In genomic region chr17:17360087-17360730, GRCh38 we compare ENCODE assay signal across 30 cellular contexts.
"Had no signal": no experiment of that assay in that cellular context is flagged by ENCODE, and none has a peak within 500 bp of the region (broad histone marks: within the 10 kb centered on the region; RNA-seq: fewer than 3 reads in every experiment).

No MANE protein-coding gene starts in this region.

- H3K36me3 Mint-ChIP-seq: natural killer cell treated with Interleukin-12 subunit alpha and Interleukin-12 subunit beta and Interleukin-15 and Interleukin-18, amount 100 ng/mL, for 72 hours; stimulated activated memory B cell treated with anti-CD40 and anti-IgM and Interleukin-4, amounts not matched to agents 10 μg/mL and 1 μg/mL and 100 μg/mL, for 72 hours; type B pancreatic cell had no signal

- H3K9me3 ChIP-seq: neutrophil, ovary, psoas muscle, right lobe of liver, suprapubic skin, testis, transverse colon, uterus had no signal

- H3K27ac Mint-ChIP-seq: naive thymus-derived CD8-positive, alpha-beta T cell; nephron progenitor cell; progenitor cell of endocrine pancreas; stimulated activated memory B cell treated with anti-CD40 and anti-IgM and Interleukin-4, amounts not matched to agents 10 μg/mL and 1 μg/mL and 100 μg/mL, for 72 hours; stimulated activated naive CD8-positive, alpha-beta T cell treated with anti-CD3 and anti-CD28 coated beads, Interleukin-15, amount 100 ng/mL, for 72 hours; type B pancreatic cell had no signal

- H3K9me3 Mint-ChIP-seq: natural killer cell treated with Interleukin-12 subunit alpha and Interleukin-12 subunit beta and Interleukin-15 and Interleukin-18, amount 100 ng/mL, for 72 hours had no signal

- H3K36me3 ChIP-seq: neutrophil, ovary, right lobe of liver, sigmoid colon, suprapubic skin, tibial artery, transverse colon, upper lobe of right lung, uterus had no signal

- H3K27ac ChIP-seq: neutrophil, ovary, parathyroid adenoma, psoas muscle, right lobe of liver, sigmoid colon, suprapubic skin, testis, tibial artery, transverse colon, upper lobe of right lung, uterus had no signal

- H3K4me1 ChIP-seq: parathyroid adenoma, psoas muscle, right lobe of liver, uterus had no signal

- ATAC-seq: naive thymus-derived CD8-positive, alpha-beta T cell; natural killer cell treated with Interleukin-12 subunit alpha and Interleukin-12 subunit beta and Interleukin-15 and Interleukin-18, amount 100 ng/mL, for 72 hours; psoas muscle; right cardiac atrium; right lobe of liver; stimulated activated memory B cell treated with anti-CD40 and anti-IgM and Interleukin-4, amounts not matched to agents 10 μg/mL and 1 μg/mL and 100 μg/mL, for 72 hours; stimulated activated naive CD8-positive, alpha-beta T cell treated with anti-CD3 and anti-CD28 coated beads, Interleukin-15, amount 100 ng/mL, for 72 hours; stimulated activated naive CD8-positive, alpha-beta T cell treated with anti-CD3 and anti-CD28 coated beads, Interleukin-15, Interleukin-2, amounts not matched to agents 100 U/mL and 50 U/mL, for 24 hours; upper lobe of right lung had no signal

- H3K4me3 Mint-ChIP-seq: naive thymus-derived CD8-positive, alpha-beta T cell; natural killer cell treated with Interleukin-12 subunit alpha and Interleukin-12 subunit beta and Interleukin-15 and Interleukin-18, amount 100 ng/mL, for 72 hours; nephron progenitor cell; neural crest cell; stimulated activated memory B cell treated with anti-CD40 and anti-IgM and Interleukin-4, amounts not matched to agents 10 μg/mL and 1 μg/mL and 100 μg/mL, for 72 hours; stimulated activated naive CD8-positive, alpha-beta T cell treated with anti-CD3 and anti-CD28 coated beads, Interleukin-15, amount 100 ng/mL, for 72 hours; type B pancreatic cell had no signal

- H3K4me3 ChIP-seq: ovary, psoas muscle, right lobe of liver, sigmoid colon, suprapubic skin, testis, tibial artery, transverse colon, upper lobe of right lung, uterus had no signal

- H3K4me1 Mint-ChIP-seq: stimulated activated memory B cell treated with anti-CD40 and anti-IgM and Interleukin-4, amounts not matched to agents 10 μg/mL and 1 μg/mL and 100 μg/mL, for 72 hours had no signal

- H3K9ac ChIP-seq: parathyroid adenoma had no signal

- H3K27me3 ChIP-seq: neutrophil, ovary, right lobe of liver, suprapubic skin, testis, transverse colon, upper lobe of right lung, uterus had no signal

- H3K79me2 ChIP-seq: parathyroid adenoma had no signal

- FAIRE-seq: small intestine had no signal

- H3K27me3 Mint-ChIP-seq: naive thymus-derived CD8-positive, alpha-beta T cell had no signal

- H2AFZ ChIP-seq: parathyroid adenoma had no signal

- DNase-seq: naive thymus-derived CD8-positive, alpha-beta T cell; nephron progenitor cell; nucleus accumbens; ovary; psoas muscle; right cardiac atrium; right lobe of liver; sigmoid colon; small intestine; stimulated activated CD4-positive, alpha-beta T cell treated with anti-CD3 and anti-CD28 coated beads, Interleukin-15, amount 100 ng/mL, for 24 hours; stimulated activated CD4-positive, alpha-beta T cell treated with anti-CD3 and anti-CD28 coated beads, Interleukin-4, amount 100 ng/mL, for 1 hour; stimulated activated CD4-positive, alpha-beta T cell treated with anti-CD3 and anti-CD28 coated beads, Interleukin-4, amount 100 ng/mL, for 4 hours; stimulated activated CD8-positive, alpha-beta memory T cell treated with anti-CD3 and anti-CD28 coated beads, Interleukin-4, amount 100 ng/mL, for 48 hours; stimulated activated naive CD4-positive, alpha-beta T cell; stimulated activated naive CD8-positive, alpha-beta T cell treated with anti-CD3 and anti-CD28 coated beads, Interleukin-15, amount 100 ng/mL, for 72 hours; stimulated activated naive CD8-positive, alpha-beta T cell treated with anti-CD3 and anti-CD28 coated beads, Interleukin-15, Interleukin-2, amounts not matched to agents 100 U/mL and 50 U/mL, for 24 hours; substantia nigra; testis; transverse colon had no signal
